Comparison of ENCODE assay signal across 18 cellular contexts in the genomic region with DNA sequence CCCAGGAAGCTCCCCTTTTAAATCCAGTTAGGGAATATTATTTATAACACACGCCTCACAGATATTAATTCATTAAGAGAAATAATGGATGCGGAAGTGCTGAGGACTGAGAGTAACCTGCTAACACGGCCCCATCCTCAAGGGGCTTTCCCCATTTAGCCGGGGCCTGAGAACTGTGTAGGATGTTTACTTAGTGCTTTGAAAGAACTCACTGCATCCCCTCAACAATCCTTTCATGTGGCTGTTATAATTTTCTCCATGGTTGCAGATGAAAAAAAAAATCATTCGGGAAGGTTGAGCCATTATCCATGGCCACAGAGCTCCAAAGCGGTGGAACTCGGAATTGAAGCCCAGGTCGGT.
DNase-seq lines count a peak whose midpoint lies in the region; ATAC-seq and TF ChIP-seq lines count a peak whose summit lies in the region.
"Had no signal": no experiment of that assay in that cellular context is flagged by ENCODE, and none has a peak within 500 bp of the region (broad histone marks: within the 10 kb centered on the region; RNA-seq: fewer than 3 reads in every experiment).

No MANE protein-coding gene starts in this region.

- ATAC-seq in psoas muscle (no peak), HG03565 (IDR thresholded peaks at IDR 0.05; ENCODE audit: unreplicated experiment) (no peak)
- ATAC-seq: left colon had no signal

- H3K36me3 ChIP-seq in CD4-positive, alpha-beta memory T cell (ENCODE audit: insufficient read depth, low read length), result no peaks in the 10 kb centered on the region
- no peaks in the 10 kb centered on the region for H3K36me3 ChIP-seq in HUES6 (ENCODE audit: control insufficient read depth, insufficient read depth, low read length)
- H3K36me3 ChIP-seq in psoas muscle (ENCODE audit: insufficient read depth in 1 of 2, low read depth in 1 of 2), result no peaks in the 10 kb centered on the region
- no peaks in the 10 kb centered on the region for H3K36me3 ChIP-seq in transverse colon
- H3K36me3 ChIP-seq: BE2C, tibial nerve had no signal

- H3K4me3 ChIP-seq in CD4-positive, alpha-beta memory T cell (ENCODE audit: low read length in 2 of 2), result no peak overlapping the region
- H3K4me3 ChIP-seq in HUES6 (ENCODE audit: low read depth, low read length) (peak overlapping the region; percentile 44), dorsolateral prefrontal cortex (peak overlapping the region in 39 of 59 donors; percentile 21 to 58 (median 40)), psoas muscle (peak overlapping the region; percentile 66), transverse colon (no peak overlapping the region)

- intact Hi-C loops in CD4-positive, alpha-beta memory T cell (cut with micrococcal nuclease), result no loop called here
- intact Hi-C loops in dorsolateral prefrontal cortex (cut with DNase I) (loop anchor here (10.0 kb wide), 2 partner anchors 97 to 357 kb away; partner anchors contain the start of gene ING1 (in 1 of the 2)), psoas muscle (cut with DNase I) (loop anchor here in 1 of 2 donors (10.0 kb wide), 2 partner anchors 97 to 357 kb away; partner anchors contain the start of gene ING1), transverse colon (cut with DNase I; ENCODE audit: low total_unique reads) (loop anchor here (10.0 kb wide), 1 partner anchor 127 kb away; no protein-coding TSS in a partner anchor)

- H3K27ac ChIP-seq in CD4-positive, alpha-beta memory T cell (ENCODE audit: low read depth, low read length), result no peak overlapping the region
- H3K27ac ChIP-seq in HUES6 (ENCODE audit: low read depth, low read length) (no peak overlapping the region), dorsolateral prefrontal cortex (no peak overlapping the region), psoas muscle (no peak overlapping the region), transverse colon (no peak overlapping the region)
- H3K27ac ChIP-seq: tibial nerve had no signal

- peaks cover 2 to 12% (median 7%) of the 10 kb centered on the region in 4 donors for H3K4me1 Mint-ChIP-seq in CD4-positive, alpha-beta memory T cell

- H3K4me3 Mint-ChIP-seq in CD4-positive, alpha-beta memory T cell, result peak overlapping the region in 7 of 8 donors; percentile 12 to 73 (median 64)
- H3K4me3 Mint-ChIP-seq: T-helper 1 cell treated with Interleukin-12 subunit alpha and Interleukin-12 subunit beta and Interleukin-4 antibody, amounts not matched to agents 30 μg/mL and 1 μg/mL, for 36 hours had no signal

- TF ChIP-seq CTCF in dorsolateral prefrontal cortex (IDR thresholded peaks at IDR 0.05 in 54 of 56, conservative IDR thresholded peaks at IDR 0.05 in 2 of 56; ENCODE audit: low read depth in 1 of 56, partially characterized antibody in 56 of 56) (no peak), psoas muscle (IDR thresholded peaks at IDR 0.05) (no peak), transverse colon (IDR thresholded peaks at IDR 0.05) (no peak)

- H3K4me1 ChIP-seq in CD4-positive, alpha-beta memory T cell (ENCODE audit: insufficient read depth, low read length), result peaks cover 6% of the 10 kb centered on the region
- H3K4me1 ChIP-seq in HUES6 (ENCODE audit: control insufficient read depth, insufficient read depth, low read length) (peaks cover 15% of the 10 kb centered on the region), psoas muscle (peaks cover 10% of the 10 kb centered on the region), transverse colon (peaks cover 0 to 4% (median 2%) of the 10 kb centered on the region in 4 donors)
- H3K4me1 ChIP-seq: BE2C had no signal

- no peaks in the 10 kb centered on the region for H3K27me3 ChIP-seq in CD4-positive, alpha-beta memory T cell (ENCODE audit: insufficient read depth, low read length)
- H3K27me3 ChIP-seq in HUES6 (ENCODE audit: control insufficient read depth, insufficient read depth, low read length), result peaks cover 26% of the 10 kb centered on the region
- H3K27me3 ChIP-seq in dorsolateral prefrontal cortex, result peaks cover 0 to 57% (median 10%) of the 10 kb centered on the region in 45 donors
- peaks cover 0 to 2% (median 0%) of the 10 kb centered on the region in 3 donors for H3K27me3 ChIP-seq in psoas muscle (ENCODE audit: insufficient read depth in 3 of 3, low read length in 2 of 3)
- H3K27me3 ChIP-seq in transverse colon, result peaks cover 50% of the 10 kb centered on the region

- no peak overlapping the region for H3K9ac ChIP-seq in HUES6 (ENCODE audit: low read length)

- POLR2A ChIA-PET in CD4-positive, alpha-beta memory T cell (lab: Charles Lee; ENCODE audit: partially characterized antibody), result interaction anchor here (0.6 to 0.9 kb wide), 2 partner anchors 99 to 105 kb away, joined by 3 read pairs; no protein-coding TSS in a partner anchor

- peaks cover 29 to 32% of the 10 kb centered on the region in 2 donors for H3K27me3 Mint-ChIP-seq in CD4-positive, alpha-beta memory T cell

- in situ Hi-C loops in transverse colon (cut with MboI; ENCODE audit: low pct_ligation_motif_present in 1 of 4, low pct_unique_long_range_greater_than_20kb in 1 of 4, low sequenced_read_pairs in 3 of 4), result loop anchor here (10.0 to 25.0 kb wide), 4 partner anchors 124 to 349 kb away; no protein-coding TSS in a partner anchor

- H3K9me3 ChIP-seq in CD4-positive, alpha-beta memory T cell (ENCODE audit: control insufficient read depth in 1 of 2, low read length in 2 of 2), result no peaks in the 10 kb centered on the region
- H3K9me3 ChIP-seq in HUES6 (ENCODE audit: control insufficient read depth, insufficient read depth, low read depth, low read length) (no peaks in the 10 kb centered on the region), psoas muscle (no peaks in the 10 kb centered on the region), transverse colon (no peaks in the 10 kb centered on the region)
- H3K9me3 ChIP-seq: BE2C, tibial nerve had no signal

- DNase-seq in CD4-positive, alpha-beta memory T cell, result no peak
- DNase-seq in dorsolateral prefrontal cortex (no peak), psoas muscle (no peak), NCI-H1694 (lab: John Stamatoyannopoulos, UW) (no peak), transverse colon (no peak)
- no peak for DNase-seq in central memory CD4-positive, alpha-beta T cell
- DNase-seq: activated naive CD4-positive, alpha-beta T cell treated with anti-CD3 and anti-CD28 coated beads, Interleukin-2, amount 50 U/mL, for 16 hours; BE2C; caudate nucleus; left colon; NCI-H1436 treated with DMSO at 0.1 percent for 48 hours; NCI-H446 treated with DMSO at 0.1 percent for 48 hours; SHP77; stimulated activated CD4-positive, alpha-beta T cell treated with anti-CD3 and anti-CD28 coated beads, Interleukin-2, amount 100 ng/mL, for 24 hours had no signal

- CTCF ChIA-PET in CD4-positive, alpha-beta memory T cell (lab: Charles Lee; ENCODE audit: partially characterized antibody), result no interaction called here

- 39 to 57% (median 43%) methylated on average over 8 of the region's 8 CpGs for WGBS in psoas muscle, 3 donors
- WGBS in transverse colon (ENCODE audit: low coverage in 1 of 2), 2 donors, result 59 to 71% methylated on average over 5 to 8 of the region's 8 CpGs

- H3K27ac Mint-ChIP-seq in CD4-positive, alpha-beta memory T cell, result no peak overlapping the region
- H3K27ac Mint-ChIP-seq: T-helper 1 cell treated with Interleukin-12 subunit alpha and Interleukin-12 subunit beta and Interleukin-4 antibody, amounts not matched to agents 30 μg/mL and 1 μg/mL, for 36 hours had no signal

- TF ChIP-seq POLR2A in transverse colon (IDR thresholded peaks at IDR 0.05), result no peak

- H3K36me3 Mint-ChIP-seq in CD4-positive, alpha-beta memory T cell, result no peaks in the 10 kb centered on the region

- no peaks in the 10 kb centered on the region for H3K9me3 Mint-ChIP-seq in CD4-positive, alpha-beta memory T cell
- H3K9me3 Mint-ChIP-seq: T-helper 1 cell treated with Interleukin-12 subunit alpha and Interleukin-12 subunit beta and Interleukin-4 antibody, amounts not matched to agents 30 μg/mL and 1 μg/mL, for 36 hours had no signal

- no peak for TF ChIP-seq EP300 in transverse colon (IDR thresholded peaks at IDR 0.05; ENCODE audit: low read depth)

Comparison
In these comparisons a context has a peak if more than half of its experiments do, and no peak if none do; other contexts are left out.
1. H3K4me3 ChIP-seq: peak in HUES6 (single experiment), dorsolateral prefrontal cortex (39 of 59) and psoas muscle (single experiment); none in CD4-positive, alpha-beta memory T cell (0 of 2) and transverse colon (0 of 4).